9 cellular contexts compared by ENCODE assay signal in genomic region chr13:24217601-24218281, GRCh38. TPM values are rescaled to one million over a fixed set of nuclear protein-coding genes. Genes with fewer than 3 reads are reported as not detected.
DNase-seq lines count a peak whose midpoint lies in the region; ATAC-seq and TF ChIP-seq lines count a peak whose summit lies in the region.
"Had no signal": no experiment of that assay in that cellular context is flagged by ENCODE, and none has a peak within 500 bp of the region (broad histone marks: within the 10 kb centered on the region; RNA-seq: fewer than 3 reads in every experiment).

No MANE protein-coding gene starts in this region.

- H3K9me3 ChIP-seq in spleen: no peaks in the 10 kb centered on the region

- DNase-seq in NCI-H2029 (lab: John Stamatoyannopoulos, UW) (peak; percentile 38), NCI-H2029 treated with DMSO at 0.1 percent for 48 hours (lab: John Stamatoyannopoulos, UW) (no peak), M059J (ENCODE audit: low read depth) (peak; percentile 19), endothelial cell (ENCODE audit: low spot score) (no peak), spleen (no peak), activated T-cell treated with anti-CD3 and anti-CD28 coated beads for 4 hours (no peak), NCI-H187 (lab: John Stamatoyannopoulos, UW) (no peak)

- TF ChIP-seq POLR2A in spleen (IDR thresholded peaks at IDR 0.05): no peak

- H3K9me3 Mint-ChIP-seq in endothelial cell (ENCODE audit: unreplicated experiment): no peaks in the 10 kb centered on the region

- intact Hi-C loops in spleen (cut with DNase I; ENCODE audit: low total_unique reads): no loop called here

- ATAC-seq in HG03565 (IDR thresholded peaks at IDR 0.05; ENCODE audit: unreplicated experiment): no peak

- peak overlapping the region; percentile 66 for H3K27ac Mint-ChIP-seq in endothelial cell (ENCODE audit: unreplicated experiment)

- peak overlapping the region in 7 of 8 donors; percentile 34 to 70 (median 59) for H3K27ac ChIP-seq in spleen
- H3K27ac ChIP-seq: cardiac muscle cell had no signal

- no peaks in the 10 kb centered on the region for H3K27me3 ChIP-seq in spleen (replicated peaks in 1 of 7)
- H3K27me3 ChIP-seq: cardiac muscle cell had no signal

- no peak for TF ChIP-seq CTCF in endothelial cell (IDR thresholded peaks at IDR 0.05; ENCODE audit: unreplicated experiment)
- no peak for TF ChIP-seq CTCF in spleen (IDR thresholded peaks at IDR 0.05 in 8 of 11, conservative IDR thresholded peaks at IDR 0.05 in 3 of 11)

- H3K4me3 Mint-ChIP-seq in endothelial cell (ENCODE audit: unreplicated experiment): no peak overlapping the region

- peaks cover 23 to 79% (median 55%) of the 10 kb centered on the region in 6 donors for H3K4me1 ChIP-seq in spleen

- peaks cover 0 to under 1% (median 0%) of the 10 kb centered on the region in 6 donors for H3K36me3 ChIP-seq in spleen
- H3K36me3 ChIP-seq: cardiac muscle cell had no signal

- H3K27me3 Mint-ChIP-seq in endothelial cell (ENCODE audit: unreplicated experiment): peaks cover 8% of the 10 kb centered on the region

- H3K36me3 Mint-ChIP-seq in endothelial cell (ENCODE audit: low read depth, unreplicated experiment): peaks cover 3% of the 10 kb centered on the region

- H3K4me3 ChIP-seq in spleen: no peak overlapping the region
- H3K4me3 ChIP-seq: cardiac muscle cell had no signal

- WGBS in spleen, 5 donors: 45 to 53% (median 50%) methylated on average over 6 of the region's 6 CpGs

- peaks cover 12% of the 10 kb centered on the region for H3K4me1 Mint-ChIP-seq in endothelial cell (ENCODE audit: unreplicated experiment)

RNA-seq across cellular contexts. Expression of gene SPATA13, which starts 57.2 kb away (rescaled TPM):
- total RNA-seq in M059J (2014; rRNA removed; shearing (Covaris generic)): 4.1 and 7.1 TPM in 2 replicates
- 11.4 TPM for total RNA-seq in endothelial cell (ENCODE audit: unreplicated experiment)
- total RNA-seq in spleen: 100 to 1,000 TPM; 101 to 185 (median 137) TPM
- polyA plus RNA-seq in spleen: 10 to 100 TPM; 12.0 to 47.1 (median 28.8) TPM

Comparison
In these comparisons a context has a peak if more than half of its experiments do, and no peak if none do; other contexts are left out.
1. DNase-seq: peak in NCI-H2029 (single experiment) and M059J (single experiment); none in NCI-H2029 treated with DMSO at 0.1 percent for 48 hours (single experiment), endothelial cell (single experiment), spleen (single experiment), activated T-cell treated with anti-CD3 and anti-CD28 coated beads for 4 hours (single experiment) and NCI-H187 (0 of 2).